In the genomic region with DNA sequence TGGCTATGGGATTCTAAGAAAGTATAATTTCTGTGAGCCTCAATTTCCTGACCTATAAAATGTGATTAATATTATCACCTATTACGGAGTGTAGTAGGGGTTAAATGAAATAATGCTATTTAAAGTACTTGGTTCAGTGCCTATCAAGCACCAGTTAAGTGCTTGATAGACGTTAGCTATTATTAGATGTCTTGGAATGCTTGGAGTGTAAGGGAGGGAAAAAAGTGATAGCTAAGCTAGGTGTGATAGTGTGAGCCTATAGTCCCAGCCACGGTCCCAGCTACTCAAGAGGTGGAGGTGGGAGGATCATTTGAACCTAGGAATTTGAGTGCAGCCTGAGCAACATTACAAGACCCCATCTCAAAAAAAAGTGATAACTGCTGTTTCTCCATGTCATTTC, we compare ENCODE assay signal across 32 cellular contexts. TPM values are rescaled to one million over a fixed set of nuclear protein-coding genes. Genes with fewer than 3 reads are reported as not detected.
"Had no signal": no experiment of that assay in that cellular context is flagged by ENCODE, and none has a peak within 500 bp of the region (broad histone marks: within the 10 kb centered on the region; RNA-seq: fewer than 3 reads in every experiment).

No MANE protein-coding gene starts in this region.

- H3K9me3 Mint-ChIP-seq: central memory CD8-positive, alpha-beta T cell; dendritic cell treated with granulocyte-macrophage colony-stimulating factor and Interleukin-4, amounts not matched to agents 40 ng/mL and 50 ng/mL, for 4 days; endodermal cell; naive thymus-derived CD8-positive, alpha-beta T cell; nephron progenitor cell; type B pancreatic cell had no signal

- H3K27me3 Mint-ChIP-seq: central memory CD8-positive, alpha-beta T cell; dendritic cell treated with granulocyte-macrophage colony-stimulating factor and Interleukin-4, amounts not matched to agents 40 ng/mL and 50 ng/mL, for 4 days; naive thymus-derived CD8-positive, alpha-beta T cell; type B pancreatic cell had no signal

- H3K4me3 ChIP-seq: colonic mucosa, gastrocnemius medialis, ovary, psoas muscle, smooth muscle cell, stomach, thyroid gland had no signal

- H3K9me3 ChIP-seq: colonic mucosa, gastrocnemius medialis, ovary, psoas muscle, stomach, thyroid gland had no signal

- ATAC-seq: esophagus mucosa; gastrocnemius medialis; left colon; naive thymus-derived CD8-positive, alpha-beta T cell; psoas muscle; sciatic nerve had no signal

- DNase-seq: colonic mucosa; effector CD8-positive, alpha-beta T cell; endodermal cell; foreskin fibroblast; gastrocnemius medialis; head of caudate nucleus; hippocampal formation; left colon; mammary epithelial cell; mesendoderm; midbrain; naive thymus-derived CD8-positive, alpha-beta T cell; nephron progenitor cell; occipital lobe; ovary; posterior cingulate gyrus; psoas muscle; stimulated activated CD4-positive, alpha-beta T cell treated with anti-CD3 and anti-CD28 coated beads, Interleukin-12 subunit alpha, Interleukin-12 subunit beta, amount 100 ng/mL, for 4 hours; stimulated activated CD4-positive, alpha-beta T cell treated with anti-CD3 and anti-CD28 coated beads, Interleukin-1b, Interleukin-23, amount 100 ng/mL, for 48 hours; stimulated activated CD4-positive, alpha-beta T cell treated with anti-CD3 and anti-CD28 coated beads, Interleukin-4, amount 100 ng/mL, for 1 hour; stimulated activated CD8-positive, alpha-beta memory T cell treated with anti-CD3 and anti-CD28 coated beads, Interleukin-4, amount 100 ng/mL, for 48 hours; stimulated activated naive CD4-positive, alpha-beta T cell treated with Interleukin-2 at 50 U/mL for 16 hours; stomach; thyroid gland had no signal

- H3K27ac Mint-ChIP-seq: dendritic cell treated with granulocyte-macrophage colony-stimulating factor and Interleukin-4, amounts not matched to agents 40 ng/mL and 50 ng/mL, for 4 days; endodermal cell; nephron progenitor cell; type B pancreatic cell had no signal

- H3K27me3 ChIP-seq: colonic mucosa, gastrocnemius medialis, ovary, stomach, thyroid gland had no signal

- H3K4me1 ChIP-seq: colonic mucosa, gastrocnemius medialis, psoas muscle, stomach, thyroid gland had no signal

- H3K27ac ChIP-seq: colonic mucosa, epithelial cell of prostate, gastrocnemius medialis, ovary, psoas muscle, stomach, thyroid gland had no signal

- H3K4me3 Mint-ChIP-seq: central memory CD8-positive, alpha-beta T cell; dendritic cell treated with granulocyte-macrophage colony-stimulating factor and Interleukin-4, amounts not matched to agents 40 ng/mL and 50 ng/mL, for 4 days; endodermal cell; naive thymus-derived CD8-positive, alpha-beta T cell; nephron progenitor cell; type B pancreatic cell had no signal

- H3K36me3 ChIP-seq: colonic mucosa, gastrocnemius medialis, ovary, thyroid gland had no signal

RNA-seq across cellular contexts. Expression of a gene that starts 51.2 kb away (rescaled TPM):
- total RNA-seq: kidney epithelial cell had no signal
- polyA plus RNA-seq: naive thymus-derived CD8-positive, alpha-beta T cell had no signal
